ENCODE assay signal across 20 cellular contexts in the genomic region with DNA sequence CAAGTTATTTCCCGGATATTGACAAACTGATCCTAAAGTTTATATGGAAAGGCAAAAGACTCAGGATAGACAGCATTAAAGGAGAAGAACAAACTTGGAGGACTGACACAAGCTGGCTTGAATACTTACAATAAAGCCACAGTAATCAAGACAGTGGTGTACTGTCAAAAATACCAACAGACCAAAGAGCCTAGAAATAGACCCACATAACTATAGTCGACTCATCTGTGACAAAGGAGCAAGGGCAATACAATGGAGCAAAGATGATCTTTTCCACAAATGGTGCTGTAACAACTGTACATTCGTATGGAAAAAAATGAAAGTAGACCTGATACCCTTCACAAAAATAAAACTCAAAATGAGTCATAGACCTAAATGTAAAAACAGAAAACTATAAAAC.
"Had no signal": no experiment of that assay in that cellular context is flagged by ENCODE, and none has a peak within 500 bp of the region (broad histone marks: within the 10 kb centered on the region; RNA-seq: fewer than 3 reads in every experiment).

No MANE protein-coding gene starts in this region.

- H3K9me3 Mint-ChIP-seq: activated CD4-positive, alpha-beta T cell treated with anti-CD3 and anti-CD28 coated beads, Interleukin-2, amount 10 ng/mL, durations not matched to agents 7 days and 5 days; activated naive CD4-positive, alpha-beta T cell treated with anti-CD3 and anti-CD28 coated beads for 36 hours; effector memory CD8-positive, alpha-beta T cell; memory B cell; naive B cell; stimulated activated naive CD8-positive, alpha-beta T cell treated with anti-CD3 and anti-CD28 coated beads, Interleukin-15, Interleukin-2, amounts not matched to agents 100 ng/mL and 50 ng/mL, for 24 hours; T-helper 2 cell treated with Interferon-gamma antibody and Interleukin-4, amounts not matched to agents 5 μg/mL and 100 μg/mL, for 36 hours had no signal

- H3K4me3 ChIP-seq: gastrocnemius medialis, neural progenitor cell, tibial artery had no signal

- H2AFZ ChIP-seq: neural progenitor cell had no signal

- H3K27ac ChIP-seq: gastrocnemius medialis, neural progenitor cell, tibial artery had no signal

- H3K27ac Mint-ChIP-seq: activated CD4-positive, alpha-beta T cell treated with anti-CD3 and anti-CD28 coated beads, Interleukin-2, amount 10 ng/mL, durations not matched to agents 7 days and 5 days; activated naive CD4-positive, alpha-beta T cell treated with anti-CD3 and anti-CD28 coated beads for 36 hours; brain; memory B cell; neural progenitor cell; stimulated activated naive CD8-positive, alpha-beta T cell treated with anti-CD3 and anti-CD28 coated beads, Interleukin-15, Interleukin-2, amounts not matched to agents 100 ng/mL and 50 ng/mL, for 24 hours; T-helper 2 cell treated with Interferon-gamma antibody and Interleukin-4, amounts not matched to agents 5 μg/mL and 100 μg/mL, for 36 hours had no signal

- ATAC-seq: activated CD4-positive, CD25-positive, alpha-beta regulatory T cell treated with anti-CD3 and anti-CD28 coated beads, Interleukin-2, amount 50 U/mL, for 24 hours; effector memory CD8-positive, alpha-beta T cell; esophagus mucosa; gastrocnemius medialis; left cardiac atrium had no signal

- H3K4me1 ChIP-seq: neural progenitor cell had no signal

- H3K9ac ChIP-seq: neural progenitor cell, SK-N-SH had no signal

- DNase-seq: activated CD4-positive, alpha-beta T cell treated with anti-CD3 and anti-CD28 coated beads, Interleukin-2, amount 10 ng/mL, durations not matched to agents 7 days and 5 days; activated naive CD4-positive, alpha-beta T cell treated with anti-CD3 and anti-CD28 coated beads for 36 hours; activated T-cell treated with anti-CD3 and anti-CD28 coated beads, Interleukin-2, amount 50 U/mL, for 1 hour; anterior cingulate cortex; effector memory CD8-positive, alpha-beta T cell; gastrocnemius medialis; hypothalamus; left cardiac atrium; naive B cell; retina; SK-N-SH; stimulated activated CD4-positive, alpha-beta T cell treated with anti-CD3 and anti-CD28 coated beads, Interleukin-4, amount 100 ng/mL, for 4 hours; tibial artery had no signal

- H3K27me3 ChIP-seq: gastrocnemius medialis, neural progenitor cell, tibial artery had no signal

- H3K36me3 ChIP-seq: gastrocnemius medialis, neural progenitor cell, tibial artery had no signal

- H3K4me2 ChIP-seq: neural progenitor cell, SK-N-SH had no signal

- H3K9me3 ChIP-seq: gastrocnemius medialis, SK-N-SH, tibial artery had no signal
